22 cellular contexts compared by ENCODE assay signal in the genomic region with DNA sequence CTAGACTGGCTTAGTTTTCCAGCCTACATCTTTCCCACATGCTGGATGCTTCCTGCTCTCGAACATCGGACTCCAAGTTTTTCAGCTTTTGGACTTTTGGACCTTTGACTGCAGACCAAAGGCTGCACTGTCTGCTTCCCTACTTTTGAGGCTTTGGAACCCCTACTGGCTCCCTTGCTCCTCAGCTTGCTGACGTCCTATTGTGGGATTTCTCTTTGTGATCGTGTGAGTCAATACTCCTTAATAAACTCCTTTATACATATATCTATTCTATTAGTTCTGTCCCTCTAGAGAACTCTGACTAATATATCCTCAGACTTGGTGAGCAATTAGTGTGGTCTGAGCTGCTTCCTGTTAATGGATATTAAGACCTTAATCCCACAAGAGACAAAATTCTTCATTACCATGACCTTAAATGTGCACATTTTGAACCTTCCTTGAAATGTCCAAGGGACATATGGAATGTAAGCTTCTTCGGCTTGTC.
DNase-seq lines count a peak whose midpoint lies in the region; ATAC-seq and TF ChIP-seq lines count a peak whose summit lies in the region.
"Had no signal": no experiment of that assay in that cellular context is flagged by ENCODE, and none has a peak within 500 bp of the region (broad histone marks: within the 10 kb centered on the region; RNA-seq: fewer than 3 reads in every experiment).

No MANE protein-coding gene starts in this region.

- H3K79me2 ChIP-seq in mammary epithelial cell (ENCODE audit: insufficient read depth, low read length) (no peaks in the 10 kb centered on the region), neural progenitor cell (ENCODE audit: low read depth) (no peaks in the 10 kb centered on the region)

- peak overlapping the region; percentile 60 for H2AFZ ChIP-seq in mammary epithelial cell (ENCODE audit: low read depth, low read length)
- no peak overlapping the region for H2AFZ ChIP-seq in neural progenitor cell (replicated peaks)

- H3K4me3 ChIP-seq in mammary epithelial cell (replicated peaks in 1 of 3; ENCODE audit: insufficient read depth in 1 of 3, low read depth in 2 of 3, low read length in 3 of 3), result no peak overlapping the region
- H3K4me3 ChIP-seq in breast epithelium, result no peak overlapping the region
- H3K4me3 ChIP-seq in astrocyte of the spinal cord (ENCODE audit: low read depth, low read length), result no peak overlapping the region
- H3K4me3 ChIP-seq in neural progenitor cell, result no peak overlapping the region
- H3K4me3 ChIP-seq: BLaER1 had no signal

- CTCF ChIA-PET in mammary epithelial cell (lab: Charles Lee; ENCODE audit: low non-redundant PET), result no interaction called here
- CTCF ChIA-PET in activated naive CD4-positive, alpha-beta T cell treated with anti-CD3 and anti-CD28 coated beads, Interleukin-2, amount 10 ng/mL, durations not matched to agents 7 days and 5 days (lab: Charles Lee), result no interaction called here

- no peak overlapping the region for H3K4me3 Mint-ChIP-seq in neural progenitor cell
- no peak overlapping the region for H3K4me3 Mint-ChIP-seq in activated naive CD4-positive, alpha-beta T cell treated with anti-CD3 and anti-CD28 coated beads, Interleukin-2, amount 10 ng/mL, durations not matched to agents 7 days and 5 days
- H3K4me3 Mint-ChIP-seq: CD4-positive, alpha-beta T cell had no signal

- DNase-seq in mammary epithelial cell (peak; percentile 53), breast epithelium (ENCODE audit: low spot score in 2 of 2) (no peak), astrocyte of the spinal cord (ENCODE audit: low read depth, low spot score) (peak; percentile 37), kidney tubule cell (ENCODE audit: low spot score) (peak; percentile 33), neural progenitor cell (ENCODE audit: low spot score) (no peak)
- DNase-seq in activated CD8-positive, alpha-beta memory T cell treated with anti-CD3 and anti-CD28 coated beads for 24 hours, result no peak
- DNase-seq in activated naive CD4-positive, alpha-beta T cell treated with anti-CD3 and anti-CD28 coated beads, Interleukin-2, amount 10 ng/mL, durations not matched to agents 7 days and 5 days, result no peak
- DNase-seq: ACHN; Caco-2; CD4-positive, alpha-beta T cell; DMS 273 treated with DMSO at 0.1 percent for 48 hours; DMS79 treated with DMSO at 0.1 percent for 48 hours; KBM-7; NCI-H1092; NCI-H1436; NCI-H187 treated with DMSO at 0.1 percent for 48 hours; NCI-H2107; NCI-H748 treated with DMSO at 0.1 percent for 48 hours had no signal

- H3K4me1 Mint-ChIP-seq in neural progenitor cell, result peaks cover 12% of the 10 kb centered on the region
- H3K4me1 Mint-ChIP-seq in activated naive CD4-positive, alpha-beta T cell treated with anti-CD3 and anti-CD28 coated beads, Interleukin-2, amount 10 ng/mL, durations not matched to agents 7 days and 5 days, result no peaks in the 10 kb centered on the region

- H3K9ac ChIP-seq in mammary epithelial cell (ENCODE audit: insufficient read depth, low read length) (no peak overlapping the region), neural progenitor cell (no peak overlapping the region)
- H3K9ac ChIP-seq: BLaER1 had no signal

- H3K4me1 ChIP-seq in mammary epithelial cell (ENCODE audit: insufficient read depth, low read length) (peaks cover 17% of the 10 kb centered on the region), breast epithelium (no peaks in the 10 kb centered on the region), neural progenitor cell (no peaks in the 10 kb centered on the region)
- H3K4me1 ChIP-seq: BLaER1, Caco-2 had no signal

- TF ChIP-seq POLR2A in breast epithelium (IDR thresholded peaks at IDR 0.05), result no peak

- no peaks in the 10 kb centered on the region for H3K36me3 Mint-ChIP-seq in neural progenitor cell
- H3K36me3 Mint-ChIP-seq in activated naive CD4-positive, alpha-beta T cell treated with anti-CD3 and anti-CD28 coated beads, Interleukin-2, amount 10 ng/mL, durations not matched to agents 7 days and 5 days, result no peaks in the 10 kb centered on the region

- TF ChIP-seq CTCF in mammary epithelial cell (conservative IDR thresholded peaks at IDR 0.05 in 1 of 2, IDR thresholded peaks at IDR 0.05 in 1 of 2; ENCODE audit: extremely low read depth in 1 of 2, insufficient read depth in 1 of 2, low read depth in 1 of 2, low read length in 2 of 2), result no peak
- TF ChIP-seq CTCF in breast epithelium (IDR thresholded peaks at IDR 0.05), result no peak
- TF ChIP-seq CTCF in astrocyte of the spinal cord (IDR thresholded peaks at IDR 0.05; ENCODE audit: low read depth, low read length), result no peak
- no peak for TF ChIP-seq CTCF in neural progenitor cell (IDR thresholded peaks at IDR 0.05)

- no peaks in the 10 kb centered on the region for H3F3A ChIP-seq in neural progenitor cell (ENCODE audit: low read depth)

- no peak overlapping the region for H3K27ac Mint-ChIP-seq in neural progenitor cell
- H3K27ac Mint-ChIP-seq in activated naive CD4-positive, alpha-beta T cell treated with anti-CD3 and anti-CD28 coated beads, Interleukin-2, amount 10 ng/mL, durations not matched to agents 7 days and 5 days, result no peak overlapping the region
- H3K27ac Mint-ChIP-seq: CD4-positive, alpha-beta T cell had no signal

- no peak for ATAC-seq in GM19463 (IDR thresholded peaks at IDR 0.05; ENCODE audit: unreplicated experiment)
- ATAC-seq: SK-N-SH treated with all-trans-retinoic acid at 6 μM for 48 hours had no signal

- no peaks in the 10 kb centered on the region for H3K9me3 Mint-ChIP-seq in neural progenitor cell
- peaks cover 8% of the 10 kb centered on the region for H3K9me3 Mint-ChIP-seq in activated naive CD4-positive, alpha-beta T cell treated with anti-CD3 and anti-CD28 coated beads, Interleukin-2, amount 10 ng/mL, durations not matched to agents 7 days and 5 days

- H3K4me2 ChIP-seq in mammary epithelial cell (ENCODE audit: insufficient read depth, low read depth, low read length) (peak overlapping the region; percentile 0), neural progenitor cell (no peak overlapping the region)
- H3K4me2 ChIP-seq: BLaER1 had no signal

- H3K27me3 Mint-ChIP-seq in neural progenitor cell (ENCODE audit: insufficient read depth, low read depth), result no peaks in the 10 kb centered on the region
- no peaks in the 10 kb centered on the region for H3K27me3 Mint-ChIP-seq in activated naive CD4-positive, alpha-beta T cell treated with anti-CD3 and anti-CD28 coated beads, Interleukin-2, amount 10 ng/mL, durations not matched to agents 7 days and 5 days
- H3K27me3 Mint-ChIP-seq: CD4-positive, alpha-beta T cell had no signal

- no TSS peak for BruUV-seq in mammary epithelial cell (replicated peaks; lab: Mats Ljungman, UMichigan)

- no peak overlapping the region for H3K27ac ChIP-seq in mammary epithelial cell (ENCODE audit: insufficient read depth, low read depth, low read length)
- no peak overlapping the region for H3K27ac ChIP-seq in breast epithelium
- H3K27ac ChIP-seq in neural progenitor cell, result no peak overlapping the region
- H3K27ac ChIP-seq: 22Rv1, BLaER1 had no signal

- WGBS in mammary epithelial cell (ENCODE audit: low coverage, missing lambda C conversion rate), result 45% methylated on average over 5 of the region's 5 CpGs

- H4K20me1 ChIP-seq in mammary epithelial cell (ENCODE audit: insufficient read depth, low read length), result no peaks in the 10 kb centered on the region
- no peaks in the 10 kb centered on the region for H4K20me1 ChIP-seq in neural progenitor cell (ENCODE audit: low read depth)
- H4K20me1 ChIP-seq: BLaER1 had no signal

- intact Hi-C loops in mammary epithelial cell (cut with micrococcal nuclease), result no loop called here
- intact Hi-C loops in breast epithelium (cut with DNase I; ENCODE audit: low total_unique reads), result no loop called here

- H3K36me3 ChIP-seq in mammary epithelial cell (ENCODE audit: insufficient read depth, low read length) (no peaks in the 10 kb centered on the region), breast epithelium (no peaks in the 10 kb centered on the region), neural progenitor cell (no peaks in the 10 kb centered on the region)
- H3K36me3 ChIP-seq: BLaER1 had no signal

- H3K27me3 ChIP-seq in mammary epithelial cell (ENCODE audit: insufficient read depth, low read length) (no peaks in the 10 kb centered on the region), breast epithelium (no peaks in the 10 kb centered on the region), neural progenitor cell (no peaks in the 10 kb centered on the region)
- H3K27me3 ChIP-seq: BLaER1 had no signal

- H3K9me3 ChIP-seq in mammary epithelial cell (replicated peaks; ENCODE audit: insufficient read depth, low read length), result no peaks in the 10 kb centered on the region
- no peaks in the 10 kb centered on the region for H3K9me3 ChIP-seq in breast epithelium
- H3K9me3 ChIP-seq in neural progenitor cell (ENCODE audit: low read depth), result no peaks in the 10 kb centered on the region
- H3K9me3 ChIP-seq: BLaER1, Caco-2 had no signal

- dilution Hi-C loops in mammary epithelial cell (cut with HindIII; ENCODE audit: low sequenced_read_pairs), result no loop called here

- in situ Hi-C loops in mammary epithelial cell (cut with MboI; ENCODE audit: low sequenced_read_pairs in 2 of 2), result no loop called here
- in situ Hi-C loops in astrocyte of the spinal cord (cut with HindIII; ENCODE audit: low sequenced_read_pairs), result no loop called here

Comparison
In these comparisons a context has a peak if more than half of its experiments do, and no peak if none do; other contexts are left out.
1. DNase-seq: peak in mammary epithelial cell (single experiment), astrocyte of the spinal cord (single experiment) and kidney tubule cell (single experiment); none in breast epithelium (0 of 2), activated CD8-positive, alpha-beta memory T cell treated with anti-CD3 and anti-CD28 coated beads for 24 hours (single experiment), neural progenitor cell (single experiment) and activated naive CD4-positive, alpha-beta T cell treated with anti-CD3 and anti-CD28 coated beads, Interleukin-2, amount 10 ng/mL, durations not matched to agents 7 days and 5 days (single experiment).